ENCODE assay signal across 11 cellular contexts in the genomic region with DNA sequence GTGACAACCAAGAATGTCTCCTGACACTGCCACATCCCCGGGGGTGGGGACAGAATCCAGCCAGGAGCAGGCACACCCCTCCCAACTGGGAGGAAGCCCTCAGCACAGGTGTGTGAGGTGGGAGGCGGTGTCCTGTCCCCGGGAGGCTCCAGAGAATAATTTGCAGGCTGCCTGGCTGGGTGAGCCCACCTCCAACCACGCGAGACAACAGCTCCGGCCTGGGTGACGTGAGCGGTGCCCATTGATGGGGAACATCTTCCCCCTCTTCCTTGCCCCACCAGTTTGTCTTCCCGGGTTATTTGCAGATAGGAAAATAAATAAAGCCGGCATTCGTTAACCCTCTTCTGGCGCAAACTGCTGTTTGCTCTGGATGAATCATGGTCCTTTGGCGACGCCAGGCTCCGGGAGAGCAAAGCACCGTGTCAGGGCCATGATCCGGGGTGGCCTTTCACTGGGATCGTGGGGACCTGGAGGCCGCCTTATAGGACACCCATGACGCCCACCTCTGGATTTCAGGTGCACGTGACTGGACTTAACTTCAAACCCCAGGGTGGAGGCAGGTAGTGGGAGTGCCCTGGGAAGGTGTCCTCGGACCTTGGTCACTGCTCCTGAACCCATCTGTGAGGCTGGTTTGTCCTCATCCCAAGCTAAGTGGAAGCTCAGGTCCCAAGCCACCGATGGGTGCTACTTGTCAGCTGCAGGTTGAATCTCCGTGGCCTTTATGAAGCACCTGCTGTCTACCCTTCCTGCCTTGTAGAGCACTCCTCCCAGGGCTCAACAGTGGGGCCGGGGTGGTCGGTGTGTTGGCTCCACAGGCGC. TPM values are rescaled to one million over a fixed set of nuclear protein-coding genes. Genes with fewer than 3 reads are reported as not detected.
DNase-seq lines count a peak whose midpoint lies in the region; ATAC-seq and TF ChIP-seq lines count a peak whose summit lies in the region.
"Had no signal": no experiment of that assay in that cellular context is flagged by ENCODE, and none has a peak within 500 bp of the region (broad histone marks: within the 10 kb centered on the region; RNA-seq: fewer than 3 reads in every experiment).

No MANE protein-coding gene starts in this region.

- peak; percentile 14 to 32 (median 26) for DNase-seq in right cardiac atrium
- DNase-seq in Right ventricle myocardium inferior (ENCODE audit: missing footprints), result no peak
- DNase-seq in PC-9, result peak; percentile 81 to 87
- DNase-seq in fibroblast of mammary gland (ENCODE audit: low read depth), result peak; percentile 54
- peak; percentile 65 for DNase-seq in upper lobe of right lung
- DNase-seq in central memory CD4-positive, alpha-beta T cell, result no peak
- DNase-seq: CD4-positive, CD25-positive, alpha-beta regulatory T cell had no signal

- peak overlapping the region; percentile 16 for H3K4me2 ChIP-seq in PC-9

- H2AFZ ChIP-seq in PC-9, result no peak overlapping the region

- TF ChIP-seq CTCF in PC-9 (conservative IDR thresholded peaks at IDR 0.05) (no peak; the same call in 1 of the 2 replicates), fibroblast of mammary gland (conservative IDR thresholded peaks at IDR 0.05; ENCODE audit: control insufficient read depth, insufficient read depth, low read depth, low read length) (no peak), upper lobe of right lung (IDR thresholded peaks at IDR 0.05) (no peak)

- H4K20me1 ChIP-seq in PC-9 (ENCODE audit: insufficient read depth), result peaks cover 47% of the 10 kb centered on the region

- H3K9me3 ChIP-seq in right cardiac atrium (ENCODE audit: control insufficient read depth, low read length) (no peaks in the 10 kb centered on the region), PC-9 (ENCODE audit: insufficient read depth, low read depth) (no peaks in the 10 kb centered on the region), upper lobe of right lung (no peaks in the 10 kb centered on the region)

- BruUV-seq in PC-9 (replicated peaks; lab: Mats Ljungman, UMichigan), result TSS peak; percentile 18

- H3K9me2 ChIP-seq in PC-9 (ENCODE audit: insufficient read depth), result no peaks in the 10 kb centered on the region

- H3K4me1 ChIP-seq in right cardiac atrium (ENCODE audit: control insufficient read depth, insufficient read depth, low read length) (no peaks in the 10 kb centered on the region), PC-9 (replicated peaks; ENCODE audit: insufficient read depth) (peaks cover 18% of the 10 kb centered on the region), upper lobe of right lung (no peaks in the 10 kb centered on the region)

- intact Hi-C loops in right cardiac atrium (cut with DNase I) (no loop called here), Right ventricle myocardium inferior (cut with DNase I) (no loop called here), PC-9 (cut with micrococcal nuclease; ENCODE audit: unreplicated experiment) (no loop called here), upper lobe of right lung (cut with DNase I) (no loop called here)

- H3K27me3 ChIP-seq in right cardiac atrium (ENCODE audit: control insufficient read depth, insufficient read depth) (no peaks in the 10 kb centered on the region), PC-9 (ENCODE audit: insufficient read depth, low read depth) (no peaks in the 10 kb centered on the region), upper lobe of right lung (no peaks in the 10 kb centered on the region)

- peaks cover 6% of the 10 kb centered on the region; the same call in 1 of the 2 replicates for H3K79me2 ChIP-seq in PC-9 (ENCODE audit: low read depth)

- CTCF ChIA-PET in PC-9 (lab: Charles Lee), result interaction anchor here (1.5 kb wide), 1 partner anchor 11 kb away, joined by 3 read pairs; no protein-coding TSS in a partner anchor

- H3K4me3 ChIP-seq in right cardiac atrium (ENCODE audit: low read length), result no peak overlapping the region
- H3K4me3 ChIP-seq in PC-9, result no peak overlapping the region
- no peak overlapping the region for H3K4me3 ChIP-seq in fibroblast of mammary gland (ENCODE audit: control insufficient read depth, low read depth, low read length)
- H3K4me3 ChIP-seq in upper lobe of right lung, result no peak overlapping the region

- H3K27ac ChIP-seq in right cardiac atrium (ENCODE audit: low read length) (no peak overlapping the region), PC-9 (peak overlapping the region; percentile 2), upper lobe of right lung (no peak overlapping the region)

- WGBS in right cardiac atrium, result 64% methylated on average over 27 of the region's 27 CpGs

- H3K36me3 ChIP-seq in PC-9 (ENCODE audit: low read depth) (peaks cover 28% of the 10 kb centered on the region), upper lobe of right lung (peaks cover 43% of the 10 kb centered on the region)

- ATAC-seq in right cardiac atrium, result no peak
- ATAC-seq in Right ventricle myocardium inferior, result no peak
- peak; percentile 37 for ATAC-seq in upper lobe of right lung
- no peak for ATAC-seq in HG02938 (IDR thresholded peaks at IDR 0.05; ENCODE audit: unreplicated experiment)
- ATAC-seq in GM21367 (IDR thresholded peaks at IDR 0.05; ENCODE audit: unreplicated experiment), result no peak

- POLR2A ChIA-PET in PC-9 (lab: Charles Lee; ENCODE audit: unreplicated experiment), result no interaction called here

- H3F3A ChIP-seq in PC-9 (ENCODE audit: insufficient read depth, low read depth), result peaks cover 59% of the 10 kb centered on the region

RNA-seq across cellular contexts. Expression of gene CCND1, which starts 13.9 kb away (rescaled TPM):
- total RNA-seq in right cardiac atrium, result 100 to 1,000 TPM; 113 to 149 (median 142) TPM
- 55.9 TPM for polyA plus RNA-seq in right cardiac atrium
- total RNA-seq in Right ventricle myocardium inferior, result 145 TPM
- total RNA-seq in PC-9 (2021), result 346 and 586 TPM in 2 replicates
- 283 TPM for total RNA-seq in upper lobe of right lung

RNA-seq across cellular contexts. Expression of gene LTO1, which starts 20.3 kb away (rescaled TPM):
- total RNA-seq in right cardiac atrium (10 to 100 TPM in 3 of 4 donors, 1 to 10 TPM in 1; 8.7 to 13.6 (median 10.6) TPM), Right ventricle myocardium inferior (9.2 TPM), PC-9 (2021) (41.1 and 50.3 TPM in 2 replicates), upper lobe of right lung (25.7 TPM)
- 10.1 TPM for polyA plus RNA-seq in right cardiac atrium

RNA-seq across cellular contexts. Expression of gene FGF19, which starts 49.0 kb away (rescaled TPM):
- not detected for total RNA-seq in right cardiac atrium
- polyA plus RNA-seq in right cardiac atrium, result not detected
- total RNA-seq in Right ventricle myocardium inferior, result not detected
- total RNA-seq in PC-9 (2021), result 2.0 and 3.4 TPM in 2 replicates
- total RNA-seq in upper lobe of right lung, result not detected
- total RNA-seq: activated CD8-positive, alpha-beta memory T cell treated with anti-CD3 and anti-CD28 coated beads for 36 hours; CD4-positive, CD25-positive, alpha-beta regulatory T cell had no signal
- polyA plus RNA-seq: CD4-positive, CD25-positive, alpha-beta regulatory T cell; IgD-negative memory B cell had no signal

Comparison
In these comparisons a context has a peak if more than half of its experiments do, and no peak if none do; other contexts are left out.
1. DNase-seq: peak in right cardiac atrium (3 of 3), PC-9 (2 of 2), fibroblast of mammary gland (single experiment) and upper lobe of right lung (single experiment); none in Right ventricle myocardium inferior (single experiment) and central memory CD4-positive, alpha-beta T cell (single experiment).